Comparison of ENCODE assay signal across 11 cellular contexts in genomic region chr6:142680308-142680707, GRCh38.
DNase-seq lines count a peak whose midpoint lies in the region; ATAC-seq lines count a peak whose summit lies in the region.
"Had no signal": no experiment of that assay in that cellular context is flagged by ENCODE, and none has a peak within 500 bp of the region (broad histone marks: within the 10 kb centered on the region; RNA-seq: fewer than 3 reads in every experiment).

No MANE protein-coding gene starts in this region.

- H3K4me3 Mint-ChIP-seq in stimulated activated naive B cell treated with anti-CD40 and anti-IgM and Interleukin-4, amounts not matched to agents 10 μg/mL and 1 μg/mL and 100 μg/mL, for 72 hours, result no peak overlapping the region

- peaks cover 0 to 8% of the 10 kb centered on the region in 2 donors for H3K27me3 Mint-ChIP-seq in stimulated activated naive B cell treated with anti-CD40 and anti-IgM and Interleukin-4, amounts not matched to agents 10 μg/mL and 1 μg/mL and 100 μg/mL, for 72 hours

- in situ Hi-C loops in G401 (cut with HindIII; ENCODE audit: low sequenced_read_pairs), result no loop called here

- peaks cover 8 to 13% of the 10 kb centered on the region in 2 donors for H3K9me3 Mint-ChIP-seq in activated naive CD4-positive, alpha-beta T cell treated with anti-CD3 and anti-CD28 coated beads, Interleukin-2, amount 50 U/mL, for 72 hours
- H3K9me3 Mint-ChIP-seq in stimulated activated naive B cell treated with anti-CD40 and anti-IgM and Interleukin-4, amounts not matched to agents 10 μg/mL and 1 μg/mL and 100 μg/mL, for 72 hours, result no peaks in the 10 kb centered on the region

- peak; percentile 89 to 98 for ATAC-seq in activated naive CD4-positive, alpha-beta T cell treated with anti-CD3 and anti-CD28 coated beads, Interleukin-2, amount 50 U/mL, for 72 hours
- ATAC-seq in stimulated activated naive B cell treated with anti-CD40 and anti-IgM and Interleukin-4, amounts not matched to agents 10 μg/mL and 1 μg/mL and 100 μg/mL, for 72 hours (replicated peaks), result no peak

- peaks cover 5 to 12% of the 10 kb centered on the region in 2 donors for H3K36me3 Mint-ChIP-seq in activated naive CD4-positive, alpha-beta T cell treated with anti-CD3 and anti-CD28 coated beads, Interleukin-2, amount 50 U/mL, for 72 hours
- H3K36me3 Mint-ChIP-seq in stimulated activated naive B cell treated with anti-CD40 and anti-IgM and Interleukin-4, amounts not matched to agents 10 μg/mL and 1 μg/mL and 100 μg/mL, for 72 hours, result no peaks in the 10 kb centered on the region

- H3K27ac Mint-ChIP-seq in activated naive CD4-positive, alpha-beta T cell treated with anti-CD3 and anti-CD28 coated beads, Interleukin-2, amount 50 U/mL, for 72 hours, result peak overlapping the region in 1 of 2 donors; percentile 0
- no peak overlapping the region for H3K27ac Mint-ChIP-seq in stimulated activated naive B cell treated with anti-CD40 and anti-IgM and Interleukin-4, amounts not matched to agents 10 μg/mL and 1 μg/mL and 100 μg/mL, for 72 hours

- DNase-seq in stimulated activated CD4-positive, alpha-beta T cell treated with anti-CD3 and anti-CD28 coated beads, Interleukin-12 subunit alpha, Interleukin-12 subunit beta, amount 100 ng/mL, for 4 hours, result peak; percentile 24
- DNase-seq in stimulated activated CD4-positive, alpha-beta T cell treated with anti-CD3 and anti-CD28 coated beads, Interleukin-4, amount 100 ng/mL, for 24 hours, result no peak
- peak in 1 of 2 donors; percentile 54 for DNase-seq in activated naive CD4-positive, alpha-beta T cell treated with anti-CD3 and anti-CD28 coated beads, Interleukin-2, amount 50 U/mL, for 72 hours (ENCODE audit: low spot score in 2 of 2)
- DNase-seq in kidney tubule cell (ENCODE audit: low spot score) (peak; percentile 61), NCI-H187 treated with DMSO at 0.1 percent for 48 hours (lab: John Stamatoyannopoulos, UW) (no peak), GOT3 (lab: John Stamatoyannopoulos, UW) (no peak), G401 (ENCODE audit: low spot score) (no peak)
- no peak for DNase-seq in stimulated activated naive B cell treated with anti-CD40 and anti-IgM and Interleukin-4, amounts not matched to agents 10 μg/mL and 1 μg/mL and 100 μg/mL, for 72 hours
- DNase-seq: kidney, NCI-H526, spleen had no signal

- peaks cover 1 to 5% of the 10 kb centered on the region in 2 donors for H3K4me1 Mint-ChIP-seq in stimulated activated naive B cell treated with anti-CD40 and anti-IgM and Interleukin-4, amounts not matched to agents 10 μg/mL and 1 μg/mL and 100 μg/mL, for 72 hours

Comparison
In these comparisons a context has a peak if more than half of its experiments do, and no peak if none do; other contexts are left out.
1. DNase-seq: peak in stimulated activated CD4-positive, alpha-beta T cell treated with anti-CD3 and anti-CD28 coated beads, Interleukin-12 subunit alpha, Interleukin-12 subunit beta, amount 100 ng/mL, for 4 hours (single experiment) and kidney tubule cell (single experiment); none in stimulated activated CD4-positive, alpha-beta T cell treated with anti-CD3 and anti-CD28 coated beads, Interleukin-4, amount 100 ng/mL, for 24 hours (single experiment), stimulated activated naive B cell treated with anti-CD40 and anti-IgM and Interleukin-4, amounts not matched to agents 10 μg/mL and 1 μg/mL and 100 μg/mL, for 72 hours (single experiment), NCI-H187 treated with DMSO at 0.1 percent for 48 hours (single experiment), GOT3 (single experiment) and G401 (single experiment).
2. ATAC-seq: peak in activated naive CD4-positive, alpha-beta T cell treated with anti-CD3 and anti-CD28 coated beads, Interleukin-2, amount 50 U/mL, for 72 hours (2 of 2); none in stimulated activated naive B cell treated with anti-CD40 and anti-IgM and Interleukin-4, amounts not matched to agents 10 μg/mL and 1 μg/mL and 100 μg/mL, for 72 hours (0 of 2).